1 cellular context compared by ENCODE assay signal in the genomic region with DNA sequence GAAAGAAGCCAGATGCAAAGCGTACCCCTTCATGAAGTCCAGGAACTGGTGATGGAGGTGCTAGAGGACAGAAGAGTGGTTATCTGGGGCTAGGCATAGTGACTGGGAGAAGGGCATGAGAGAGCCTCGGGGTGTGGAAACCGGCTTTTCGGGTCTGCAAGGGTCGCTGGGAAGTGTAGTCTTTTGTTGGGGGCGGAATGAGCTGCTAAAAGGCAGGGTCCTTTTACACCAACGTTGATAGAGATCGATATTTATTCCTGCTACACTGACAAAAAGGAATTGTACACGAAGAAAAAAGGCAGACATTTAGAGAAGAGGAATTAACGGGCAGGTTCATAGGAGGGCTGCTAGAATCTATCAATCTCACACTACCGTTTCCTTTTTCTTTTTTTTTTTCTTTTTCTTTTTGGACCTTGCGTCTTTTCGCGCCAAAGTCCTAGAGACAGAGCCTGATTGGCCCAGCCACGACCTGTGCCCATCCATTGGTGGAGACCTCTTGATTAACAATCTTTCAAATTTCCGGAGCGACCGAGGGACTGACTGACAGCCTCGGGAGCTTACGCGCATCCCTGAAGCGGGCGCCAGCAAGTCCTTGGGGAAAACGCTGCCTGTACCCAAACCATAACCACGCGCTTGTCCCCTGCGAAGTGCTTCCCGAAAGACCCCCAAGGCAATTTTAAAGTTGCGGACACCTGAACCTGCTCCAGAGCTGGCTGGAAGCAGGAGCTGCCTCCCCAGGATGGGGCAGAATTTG.
TF ChIP-seq lines count a peak whose summit lies in the region.

No MANE protein-coding gene starts in this region.

TF ChIP-seq in K562, 482 proteins besides CTCF, POLR2A, EP300 and RAD21 (continued from another document and continues in another):
- TF ChIP-seq, protein P1, sequence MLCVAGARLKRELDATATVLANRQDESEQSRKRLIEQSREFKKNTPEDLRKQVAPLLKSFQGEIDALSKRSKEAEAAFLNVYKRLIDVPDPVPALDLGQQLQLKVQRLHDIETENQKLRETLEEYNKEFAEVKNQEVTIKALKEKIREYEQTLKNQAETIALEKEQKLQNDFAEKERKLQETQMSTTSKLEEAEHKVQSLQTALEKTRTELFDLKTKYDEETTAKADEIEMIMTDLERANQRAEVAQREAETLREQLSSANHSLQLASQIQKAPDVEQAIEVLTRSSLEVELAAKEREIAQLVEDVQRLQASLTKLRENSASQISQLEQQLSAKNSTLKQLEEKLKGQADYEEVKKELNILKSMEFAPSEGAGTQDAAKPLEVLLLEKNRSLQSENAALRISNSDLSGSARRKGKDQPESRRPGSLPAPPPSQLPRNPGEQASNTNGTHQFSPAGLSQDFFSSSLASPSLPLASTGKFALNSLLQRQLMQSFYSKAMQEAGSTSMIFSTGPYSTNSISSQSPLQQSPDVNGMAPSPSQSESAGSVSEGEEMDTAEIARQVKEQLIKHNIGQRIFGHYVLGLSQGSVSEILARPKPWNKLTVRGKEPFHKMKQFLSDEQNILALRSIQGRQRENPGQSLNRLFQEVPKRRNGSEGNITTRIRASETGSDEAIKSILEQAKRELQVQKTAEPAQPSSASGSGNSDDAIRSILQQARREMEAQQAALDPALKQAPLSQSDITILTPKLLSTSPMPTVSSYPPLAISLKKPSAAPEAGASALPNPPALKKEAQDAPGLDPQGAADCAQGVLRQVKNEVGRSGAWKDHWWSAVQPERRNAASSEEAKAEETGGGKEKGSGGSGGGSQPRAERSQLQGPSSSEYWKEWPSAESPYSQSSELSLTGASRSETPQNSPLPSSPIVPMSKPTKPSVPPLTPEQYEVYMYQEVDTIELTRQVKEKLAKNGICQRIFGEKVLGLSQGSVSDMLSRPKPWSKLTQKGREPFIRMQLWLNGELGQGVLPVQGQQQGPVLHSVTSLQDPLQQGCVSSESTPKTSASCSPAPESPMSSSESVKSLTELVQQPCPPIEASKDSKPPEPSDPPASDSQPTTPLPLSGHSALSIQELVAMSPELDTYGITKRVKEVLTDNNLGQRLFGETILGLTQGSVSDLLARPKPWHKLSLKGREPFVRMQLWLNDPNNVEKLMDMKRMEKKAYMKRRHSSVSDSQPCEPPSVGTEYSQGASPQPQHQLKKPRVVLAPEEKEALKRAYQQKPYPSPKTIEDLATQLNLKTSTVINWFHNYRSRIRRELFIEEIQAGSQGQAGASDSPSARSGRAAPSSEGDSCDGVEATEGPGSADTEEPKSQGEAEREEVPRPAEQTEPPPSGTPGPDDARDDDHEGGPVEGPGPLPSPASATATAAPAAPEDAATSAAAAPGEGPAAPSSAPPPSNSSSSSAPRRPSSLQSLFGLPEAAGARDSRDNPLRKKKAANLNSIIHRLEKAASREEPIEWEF (CRISPR knock-in tag; IDR thresholded peaks at IDR 0.05), result no peak
- peak; percentile 99 for TF ChIP-seq NFIC (IDR thresholded peaks at IDR 0.05)
- no peak for TF ChIP-seq ZNF586 (CRISPR knock-in tag; conservative IDR thresholded peaks at IDR 0.05)
- no peak for TF ChIP-seq ZNF3 (CRISPR knock-in tag; IDR thresholded peaks at IDR 0.05)
- peak; percentile 82 for TF ChIP-seq ASH1L (IDR thresholded peaks at IDR 0.05; ENCODE audit: borderline replicate concordance, low read depth, partially characterized antibody)
- no peak for TF ChIP-seq ZNF175 (CRISPR knock-in tag; IDR thresholded peaks at IDR 0.05; ENCODE audit: low read depth)
- no peak for TF ChIP-seq MEF2D (tag; conservative IDR thresholded peaks at IDR 0.05; ENCODE audit: low read depth)
- no peak for TF ChIP-seq THRAP3 (IDR thresholded peaks at IDR 0.05; ENCODE audit: borderline replicate concordance)
- TF ChIP-seq L3MBTL2 (IDR thresholded peaks at IDR 0.05), result peak; percentile 54
- peak; percentile 80 for TF ChIP-seq ZNF143 (CRISPR knock-in tag; IDR thresholded peaks at IDR 0.05)
- TF ChIP-seq, protein P2, sequence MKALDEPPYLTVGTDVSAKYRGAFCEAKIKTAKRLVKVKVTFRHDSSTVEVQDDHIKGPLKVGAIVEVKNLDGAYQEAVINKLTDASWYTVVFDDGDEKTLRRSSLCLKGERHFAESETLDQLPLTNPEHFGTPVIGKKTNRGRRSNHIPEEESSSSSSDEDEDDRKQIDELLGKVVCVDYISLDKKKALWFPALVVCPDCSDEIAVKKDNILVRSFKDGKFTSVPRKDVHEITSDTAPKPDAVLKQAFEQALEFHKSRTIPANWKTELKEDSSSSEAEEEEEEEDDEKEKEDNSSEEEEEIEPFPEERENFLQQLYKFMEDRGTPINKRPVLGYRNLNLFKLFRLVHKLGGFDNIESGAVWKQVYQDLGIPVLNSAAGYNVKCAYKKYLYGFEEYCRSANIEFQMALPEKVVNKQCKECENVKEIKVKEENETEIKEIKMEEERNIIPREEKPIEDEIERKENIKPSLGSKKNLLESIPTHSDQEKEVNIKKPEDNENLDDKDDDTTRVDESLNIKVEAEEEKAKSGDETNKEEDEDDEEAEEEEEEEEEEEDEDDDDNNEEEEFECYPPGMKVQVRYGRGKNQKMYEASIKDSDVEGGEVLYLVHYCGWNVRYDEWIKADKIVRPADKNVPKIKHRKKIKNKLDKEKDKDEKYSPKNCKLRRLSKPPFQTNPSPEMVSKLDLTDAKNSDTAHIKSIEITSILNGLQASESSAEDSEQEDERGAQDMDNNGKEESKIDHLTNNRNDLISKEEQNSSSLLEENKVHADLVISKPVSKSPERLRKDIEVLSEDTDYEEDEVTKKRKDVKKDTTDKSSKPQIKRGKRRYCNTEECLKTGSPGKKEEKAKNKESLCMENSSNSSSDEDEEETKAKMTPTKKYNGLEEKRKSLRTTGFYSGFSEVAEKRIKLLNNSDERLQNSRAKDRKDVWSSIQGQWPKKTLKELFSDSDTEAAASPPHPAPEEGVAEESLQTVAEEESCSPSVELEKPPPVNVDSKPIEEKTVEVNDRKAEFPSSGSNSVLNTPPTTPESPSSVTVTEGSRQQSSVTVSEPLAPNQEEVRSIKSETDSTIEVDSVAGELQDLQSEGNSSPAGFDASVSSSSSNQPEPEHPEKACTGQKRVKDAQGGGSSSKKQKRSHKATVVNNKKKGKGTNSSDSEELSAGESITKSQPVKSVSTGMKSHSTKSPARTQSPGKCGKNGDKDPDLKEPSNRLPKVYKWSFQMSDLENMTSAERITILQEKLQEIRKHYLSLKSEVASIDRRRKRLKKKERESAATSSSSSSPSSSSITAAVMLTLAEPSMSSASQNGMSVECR (CRISPR knock-in tag; IDR thresholded peaks at IDR 0.05), result no peak
- 0 out of 2 replicates have a peak, but pooled peaks have one; percentile 30 for TF ChIP-seq SIN3B (IDR thresholded peaks at IDR 0.05; ENCODE audit: low read depth)
- peak; percentile 64 for TF ChIP-seq RBFOX2 (IDR thresholded peaks at IDR 0.05; ENCODE audit: low read depth, low read length)
- TF ChIP-seq EP400 (IDR thresholded peaks at IDR 0.05), result peak; percentile 52
- peak; percentile 51; the same call in 1 of the 2 replicates for TF ChIP-seq ELF1 (tag; IDR thresholded peaks at IDR 0.05)
- TF ChIP-seq, protein P3, sequence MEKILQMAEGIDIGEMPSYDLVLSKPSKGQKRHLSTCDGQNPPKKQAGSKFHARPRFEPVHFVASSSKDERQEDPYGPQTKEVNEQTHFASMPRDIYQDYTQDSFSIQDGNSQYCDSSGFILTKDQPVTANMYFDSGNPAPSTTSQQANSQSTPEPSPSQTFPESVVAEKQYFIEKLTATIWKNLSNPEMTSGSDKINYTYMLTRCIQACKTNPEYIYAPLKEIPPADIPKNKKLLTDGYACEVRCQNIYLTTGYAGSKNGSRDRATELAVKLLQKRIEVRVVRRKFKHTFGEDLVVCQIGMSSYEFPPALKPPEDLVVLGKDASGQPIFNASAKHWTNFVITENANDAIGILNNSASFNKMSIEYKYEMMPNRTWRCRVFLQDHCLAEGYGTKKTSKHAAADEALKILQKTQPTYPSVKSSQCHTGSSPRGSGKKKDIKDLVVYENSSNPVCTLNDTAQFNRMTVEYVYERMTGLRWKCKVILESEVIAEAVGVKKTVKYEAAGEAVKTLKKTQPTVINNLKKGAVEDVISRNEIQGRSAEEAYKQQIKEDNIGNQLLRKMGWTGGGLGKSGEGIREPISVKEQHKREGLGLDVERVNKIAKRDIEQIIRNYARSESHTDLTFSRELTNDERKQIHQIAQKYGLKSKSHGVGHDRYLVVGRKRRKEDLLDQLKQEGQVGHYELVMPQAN (IDR thresholded peaks at IDR 0.05; ENCODE audit: borderline replicate concordance), result peak; percentile 51; the same call in 1 of the 2 replicates
- TF ChIP-seq, protein P4, sequence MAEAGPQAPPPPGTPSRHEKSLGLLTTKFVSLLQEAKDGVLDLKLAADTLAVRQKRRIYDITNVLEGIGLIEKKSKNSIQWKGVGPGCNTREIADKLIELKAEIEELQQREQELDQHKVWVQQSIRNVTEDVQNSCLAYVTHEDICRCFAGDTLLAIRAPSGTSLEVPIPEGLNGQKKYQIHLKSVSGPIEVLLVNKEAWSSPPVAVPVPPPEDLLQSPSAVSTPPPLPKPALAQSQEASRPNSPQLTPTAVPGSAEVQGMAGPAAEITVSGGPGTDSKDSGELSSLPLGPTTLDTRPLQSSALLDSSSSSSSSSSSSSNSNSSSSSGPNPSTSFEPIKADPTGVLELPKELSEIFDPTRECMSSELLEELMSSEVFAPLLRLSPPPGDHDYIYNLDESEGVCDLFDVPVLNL (CRISPR knock-in tag; IDR thresholded peaks at IDR 0.05; ENCODE audit: low read depth), result peak; percentile 67; the same call in 1 of the 2 replicates
- TF ChIP-seq KLF13 (tag; IDR thresholded peaks at IDR 0.05; ENCODE audit: borderline replicate concordance, low read depth), result no peak
- peak; percentile 62; the same call in 1 of the 2 replicates for TF ChIP-seq CREB1 (IDR thresholded peaks at IDR 0.05)
- no peak for TF ChIP-seq CREB1 (CRISPR knock-in tag; IDR thresholded peaks at IDR 0.05)
- TF ChIP-seq CEBPB (tag; IDR thresholded peaks at IDR 0.05), result peak; percentile 28; the same call in 1 of the 2 replicates
- TF ChIP-seq, protein P5, sequence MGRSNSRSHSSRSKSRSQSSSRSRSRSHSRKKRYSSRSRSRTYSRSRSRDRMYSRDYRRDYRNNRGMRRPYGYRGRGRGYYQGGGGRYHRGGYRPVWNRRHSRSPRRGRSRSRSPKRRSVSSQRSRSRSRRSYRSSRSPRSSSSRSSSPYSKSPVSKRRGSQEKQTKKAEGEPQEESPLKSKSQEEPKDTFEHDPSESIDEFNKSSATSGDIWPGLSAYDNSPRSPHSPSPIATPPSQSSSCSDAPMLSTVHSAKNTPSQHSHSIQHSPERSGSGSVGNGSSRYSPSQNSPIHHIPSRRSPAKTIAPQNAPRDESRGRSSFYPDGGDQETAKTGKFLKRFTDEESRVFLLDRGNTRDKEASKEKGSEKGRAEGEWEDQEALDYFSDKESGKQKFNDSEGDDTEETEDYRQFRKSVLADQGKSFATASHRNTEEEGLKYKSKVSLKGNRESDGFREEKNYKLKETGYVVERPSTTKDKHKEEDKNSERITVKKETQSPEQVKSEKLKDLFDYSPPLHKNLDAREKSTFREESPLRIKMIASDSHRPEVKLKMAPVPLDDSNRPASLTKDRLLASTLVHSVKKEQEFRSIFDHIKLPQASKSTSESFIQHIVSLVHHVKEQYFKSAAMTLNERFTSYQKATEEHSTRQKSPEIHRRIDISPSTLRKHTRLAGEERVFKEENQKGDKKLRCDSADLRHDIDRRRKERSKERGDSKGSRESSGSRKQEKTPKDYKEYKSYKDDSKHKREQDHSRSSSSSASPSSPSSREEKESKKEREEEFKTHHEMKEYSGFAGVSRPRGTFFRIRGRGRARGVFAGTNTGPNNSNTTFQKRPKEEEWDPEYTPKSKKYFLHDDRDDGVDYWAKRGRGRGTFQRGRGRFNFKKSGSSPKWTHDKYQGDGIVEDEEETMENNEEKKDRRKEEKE (IDR thresholded peaks at IDR 0.05; ENCODE audit: borderline replicate concordance in 1 of 2, control insufficient read depth in 1 of 2, low read depth in 2 of 2, low read length in 1 of 2), result no peak
- TF ChIP-seq SP2 (IDR thresholded peaks at IDR 0.05; ENCODE audit: extremely low read depth, low read depth, low read length, poor library complexity, severe bottlenecking), result no peak
- TF ChIP-seq, protein P6, sequence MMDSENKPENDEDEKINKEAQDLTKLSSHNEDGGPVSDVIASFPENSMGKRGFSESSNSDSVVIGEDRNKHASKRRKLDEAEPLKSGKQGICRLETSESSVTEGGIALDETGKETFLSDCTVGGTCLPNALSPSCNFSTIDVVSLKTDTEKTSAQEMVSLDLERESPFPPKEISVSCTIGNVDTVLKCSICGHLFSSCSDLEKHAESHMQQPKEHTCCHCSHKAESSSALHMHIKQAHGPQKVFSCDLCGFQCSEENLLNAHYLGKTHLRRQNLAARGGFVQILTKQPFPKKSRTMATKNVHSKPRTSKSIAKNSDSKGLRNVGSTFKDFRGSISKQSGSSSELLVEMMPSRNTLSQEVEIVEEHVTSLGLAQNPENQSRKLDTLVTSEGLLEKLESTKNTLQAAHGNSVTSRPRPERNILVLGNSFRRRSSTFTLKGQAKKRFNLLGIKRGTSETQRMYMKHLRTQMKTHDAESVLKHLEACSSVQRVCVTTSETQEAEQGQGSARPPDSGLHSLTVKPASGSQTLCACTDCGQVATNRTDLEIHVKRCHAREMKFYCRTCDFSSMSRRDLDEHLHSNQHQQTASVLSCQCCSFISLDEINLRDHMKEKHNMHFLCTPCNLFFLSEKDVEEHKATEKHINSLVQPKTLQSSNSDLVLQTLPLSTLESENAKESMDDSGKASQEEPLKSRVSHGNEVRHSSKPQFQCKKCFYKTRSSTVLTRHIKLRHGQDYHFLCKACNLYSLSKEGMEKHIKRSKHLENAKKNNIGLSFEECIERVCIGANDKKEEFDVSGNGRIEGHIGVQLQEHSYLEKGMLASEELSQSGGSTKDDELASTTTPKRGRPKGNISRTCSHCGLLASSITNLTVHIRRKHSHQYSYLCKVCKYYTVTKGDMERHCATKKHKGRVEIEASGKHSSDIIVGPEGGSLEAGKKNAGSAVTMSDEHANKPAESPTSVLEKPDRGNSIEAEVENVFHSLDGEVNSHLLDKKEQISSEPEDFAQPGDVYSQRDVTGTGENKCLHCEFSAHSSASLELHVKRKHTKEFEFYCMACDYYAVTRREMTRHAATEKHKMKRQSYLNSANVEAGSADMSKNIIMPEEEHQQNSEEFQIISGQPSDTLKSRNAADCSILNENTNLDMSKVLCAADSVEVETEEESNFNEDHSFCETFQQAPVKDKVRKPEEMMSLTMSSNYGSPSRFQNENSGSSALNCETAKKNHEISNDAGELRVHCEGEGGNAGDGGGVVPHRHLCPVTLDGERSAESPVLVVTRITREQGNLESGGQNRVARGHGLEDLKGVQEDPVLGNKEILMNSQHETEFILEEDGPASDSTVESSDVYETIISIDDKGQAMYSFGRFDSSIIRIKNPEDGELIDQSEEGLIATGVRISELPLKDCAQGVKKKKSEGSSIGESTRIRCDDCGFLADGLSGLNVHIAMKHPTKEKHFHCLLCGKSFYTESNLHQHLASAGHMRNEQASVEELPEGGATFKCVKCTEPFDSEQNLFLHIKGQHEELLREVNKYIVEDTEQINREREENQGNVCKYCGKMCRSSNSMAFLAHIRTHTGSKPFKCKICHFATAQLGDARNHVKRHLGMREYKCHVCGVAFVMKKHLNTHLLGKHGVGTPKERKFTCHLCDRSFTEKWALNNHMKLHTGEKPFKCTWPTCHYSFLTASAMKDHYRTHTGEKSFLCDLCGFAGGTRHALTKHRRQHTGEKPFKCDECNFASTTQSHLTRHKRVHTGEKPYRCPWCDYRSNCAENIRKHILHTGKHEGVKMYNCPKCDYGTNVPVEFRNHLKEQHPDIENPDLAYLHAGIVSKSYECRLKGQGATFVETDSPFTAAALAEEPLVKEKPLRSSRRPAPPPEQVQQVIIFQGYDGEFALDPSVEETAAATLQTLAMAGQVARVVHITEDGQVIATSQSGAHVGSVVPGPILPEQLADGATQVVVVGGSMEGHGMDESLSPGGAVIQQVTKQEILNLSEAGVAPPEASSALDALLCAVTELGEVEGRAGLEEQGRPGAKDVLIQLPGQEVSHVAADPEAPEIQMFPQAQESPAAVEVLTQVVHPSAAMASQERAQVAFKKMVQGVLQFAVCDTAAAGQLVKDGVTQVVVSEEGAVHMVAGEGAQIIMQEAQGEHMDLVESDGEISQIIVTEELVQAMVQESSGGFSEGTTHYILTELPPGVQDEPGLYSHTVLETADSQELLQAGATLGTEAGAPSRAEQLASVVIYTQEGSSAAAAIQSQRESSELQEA (IDR thresholded peaks at IDR 0.05; ENCODE audit: low read depth), result no peak
- TF ChIP-seq CBFA2T2 (conservative IDR thresholded peaks at IDR 0.05), result no peak
